In genomic region chr17:38352245-38353083, GRCh38 we compare ENCODE assay signal across 8 cellular contexts.
A peak's percentile ranks its signal among the peaks of the same experiment; 100 is the strongest.
DNase-seq lines count a peak whose midpoint lies in the region; ATAC-seq and TF ChIP-seq lines count a peak whose summit lies in the region.

No MANE protein-coding gene starts in this region.

- peak overlapping the region; percentile 83 for H3K27ac ChIP-seq in HEK293 (ENCODE audit: extremely low read depth, low read depth, low read length)
- H3K27ac ChIP-seq in SK-N-MC = no peak overlapping the region
- H3K27ac ChIP-seq in layer of hippocampus (ENCODE audit: low read depth, low read length) = peak overlapping the region; percentile 50

- POLR2A ChIA-PET in HEK293 (lab: Yijun Ruan, JAX) = interaction anchor here (0.6 to 2.5 kb wide), 6 partner anchors 12 to 63 kb away, joined by 3 to 28 read pairs (median 6); no protein-coding TSS in a partner anchor

- H3K9ac ChIP-seq in SK-N-MC (ENCODE audit: insufficient read length) = peak overlapping the region; percentile 81

- ATAC-seq in GM19397 (IDR thresholded peaks at IDR 0.05; ENCODE audit: unreplicated experiment) = no peak

- CTCF ChIA-PET in HEK293 (lab: Yijun Ruan, JAX) = interaction anchor here (0.6 to 11.1 kb wide), 7 partner anchors 17 to 233 kb away, joined by 3 to 324 read pairs (median 5); no protein-coding TSS in a partner anchor

- no peaks in the 10 kb centered on the region for H3K9me3 ChIP-seq in HEK293 (ENCODE audit: control insufficient read depth, insufficient read depth, low read depth, low read length)
- H3K9me3 ChIP-seq in SK-N-MC (ENCODE audit: low read depth, low read length) = no peaks in the 10 kb centered on the region

- peaks cover 17% of the 10 kb centered on the region for H3K4me1 ChIP-seq in HEK293 (ENCODE audit: control insufficient read depth, insufficient read depth, low read length)

- DNase-seq in ELR (ENCODE audit: low read depth) (peak; percentile 49), SK-N-MC (ENCODE audit: low read depth, low spot score) (no peak), cardiac fibroblast (ENCODE audit: low read depth in 2 of 2) (peak; percentile 27 to 28), GDM1 (lab: John Stamatoyannopoulos, UW) (no peak)
- DNase-seq in stimulated activated CD4-positive, alpha-beta T cell treated with anti-CD3 and anti-CD28 coated beads, Interleukin-2, amount 100 ng/mL, for 24 hours = peak; percentile 28 to 33

- peak overlapping the region; percentile 75 for H3K4me3 ChIP-seq in HEK293 (ENCODE audit: low read depth, low read length)
- H3K4me3 ChIP-seq in SK-N-MC = peak overlapping the region; percentile 88
- peak overlapping the region; percentile 74 to 78 for H3K4me3 ChIP-seq in cardiac fibroblast (replicated peaks in 1 of 2; ENCODE audit: low read depth in 2 of 2, low read length in 2 of 2)

- TF ChIP-seq CTCF in HEK293 (tag by site-specific recombination; IDR thresholded peaks at IDR 0.05) (no peak), cardiac fibroblast (IDR thresholded peaks at IDR 0.05; ENCODE audit: low read depth, low read length) (no peak)

- no peaks in the 10 kb centered on the region; a peak in 1 of 3 replicates for H3K36me3 ChIP-seq in HEK293 (ENCODE audit: control insufficient read depth in 2 of 2, insufficient read depth in 1 of 2, low read length in 2 of 2)
- H3K36me3 ChIP-seq in SK-N-MC (ENCODE audit: insufficient read depth, low read length) = no peaks in the 10 kb centered on the region

- H3K27me3 ChIP-seq in layer of hippocampus (ENCODE audit: control insufficient read depth, insufficient read depth, low read length) = no peaks in the 10 kb centered on the region

TF ChIP-seq in HEK293, 187 proteins besides CTCF, POLR2A, EP300 and RAD21:
- no peak for TF ChIP-seq SCRT2 (tag by site-specific recombination; IDR thresholded peaks at IDR 0.05)
- no peak for TF ChIP-seq ZBTB21 (tag by site-specific recombination; IDR thresholded peaks at IDR 0.05)
- peak; percentile 20 for TF ChIP-seq ZBTB26 (tag by site-specific recombination; optimal IDR thresholded peaks at IDR 0.05)
- TF ChIP-seq, protein P1, sequence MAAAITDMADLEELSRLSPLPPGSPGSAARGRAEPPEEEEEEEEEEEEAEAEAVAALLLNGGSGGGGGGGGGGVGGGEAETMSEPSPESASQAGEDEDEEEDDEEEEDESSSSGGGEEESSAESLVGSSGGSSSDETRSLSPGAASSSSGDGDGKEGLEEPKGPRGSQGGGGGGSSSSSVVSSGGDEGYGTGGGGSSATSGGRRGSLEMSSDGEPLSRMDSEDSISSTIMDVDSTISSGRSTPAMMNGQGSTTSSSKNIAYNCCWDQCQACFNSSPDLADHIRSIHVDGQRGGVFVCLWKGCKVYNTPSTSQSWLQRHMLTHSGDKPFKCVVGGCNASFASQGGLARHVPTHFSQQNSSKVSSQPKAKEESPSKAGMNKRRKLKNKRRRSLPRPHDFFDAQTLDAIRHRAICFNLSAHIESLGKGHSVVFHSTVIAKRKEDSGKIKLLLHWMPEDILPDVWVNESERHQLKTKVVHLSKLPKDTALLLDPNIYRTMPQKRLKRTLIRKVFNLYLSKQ (tag by site-specific recombination; IDR thresholded peaks at IDR 0.05; ENCODE audit: borderline replicate concordance) = no peak
- 0 out of 2 replicates have a peak, but pooled peaks have one; percentile 7 for TF ChIP-seq ZNF600 (tag by site-specific recombination; IDR thresholded peaks at IDR 0.05)
- TF ChIP-seq ZBTB11 (tag by site-specific recombination; conservative IDR thresholded peaks at IDR 0.05; ENCODE audit: low read depth) = 0 out of 2 replicates have a peak, but pooled peaks have one; percentile 2
- TF ChIP-seq ZNF596 (tag by site-specific recombination; IDR thresholded peaks at IDR 0.05) = no peak
- TF ChIP-seq ZNF341 (tag by site-specific recombination; IDR thresholded peaks at IDR 0.05; ENCODE audit: low read depth) = peak; percentile 72
- 0 out of 2 replicates have a peak, but pooled peaks have one; percentile 10 for TF ChIP-seq GLIS1 (tag by site-specific recombination; IDR thresholded peaks at IDR 0.05)
- no peak for TF ChIP-seq ZNF184 (tag by site-specific recombination; IDR thresholded peaks at IDR 0.05)
- peak; percentile 43; the same call in 1 of the 2 replicates for TF ChIP-seq EGR2 (tag by site-specific recombination; IDR thresholded peaks at IDR 0.05; ENCODE audit: low read depth)
- peak; percentile 42 for TF ChIP-seq ZFHX2 (tag by site-specific recombination; conservative IDR thresholded peaks at IDR 0.05)
- TF ChIP-seq ZNF670 (tag by site-specific recombination; IDR thresholded peaks at IDR 0.05; ENCODE audit: low read depth) = no peak
- TF ChIP-seq ZNF354C (tag by site-specific recombination; IDR thresholded peaks at IDR 0.05; ENCODE audit: borderline replicate concordance, low read depth) = no peak
- no peak for TF ChIP-seq ZSCAN30 (tag by site-specific recombination; IDR thresholded peaks at IDR 0.05)
- peak; percentile 73 for TF ChIP-seq GLIS2 (tag by site-specific recombination; IDR thresholded peaks at IDR 0.05)
- TF ChIP-seq HOXD13 (CRISPR knock-in tag; IDR thresholded peaks at IDR 0.05; ENCODE audit: borderline replicate concordance) = no peak
- peak; percentile 59; the same call in 1 of the 2 replicates for TF ChIP-seq ZBTB20 (tag by site-specific recombination; IDR thresholded peaks at IDR 0.05)
- peak; percentile 84 for TF ChIP-seq ZNF335 (tag by site-specific recombination; conservative IDR thresholded peaks at IDR 0.05)
- TF ChIP-seq, protein P2, sequence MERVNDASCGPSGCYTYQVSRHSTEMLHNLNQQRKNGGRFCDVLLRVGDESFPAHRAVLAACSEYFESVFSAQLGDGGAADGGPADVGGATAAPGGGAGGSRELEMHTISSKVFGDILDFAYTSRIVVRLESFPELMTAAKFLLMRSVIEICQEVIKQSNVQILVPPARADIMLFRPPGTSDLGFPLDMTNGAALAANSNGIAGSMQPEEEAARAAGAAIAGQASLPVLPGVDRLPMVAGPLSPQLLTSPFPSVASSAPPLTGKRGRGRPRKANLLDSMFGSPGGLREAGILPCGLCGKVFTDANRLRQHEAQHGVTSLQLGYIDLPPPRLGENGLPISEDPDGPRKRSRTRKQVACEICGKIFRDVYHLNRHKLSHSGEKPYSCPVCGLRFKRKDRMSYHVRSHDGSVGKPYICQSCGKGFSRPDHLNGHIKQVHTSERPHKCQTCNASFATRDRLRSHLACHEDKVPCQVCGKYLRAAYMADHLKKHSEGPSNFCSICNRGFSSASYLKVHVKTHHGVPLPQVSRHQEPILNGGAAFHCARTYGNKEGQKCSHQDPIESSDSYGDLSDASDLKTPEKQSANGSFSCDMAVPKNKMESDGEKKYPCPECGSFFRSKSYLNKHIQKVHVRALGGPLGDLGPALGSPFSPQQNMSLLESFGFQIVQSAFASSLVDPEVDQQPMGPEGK (tag by site-specific recombination; IDR thresholded peaks at IDR 0.05) = peak; percentile 49; the same call in 1 of the 2 replicates

Comparison
In these comparisons a context has a peak if more than half of its experiments do, and no peak if none do; other contexts are left out.
1. DNase-seq: peak in ELR (single experiment), cardiac fibroblast (2 of 2) and stimulated activated CD4-positive, alpha-beta T cell treated with anti-CD3 and anti-CD28 coated beads, Interleukin-2, amount 100 ng/mL, for 24 hours (2 of 2); none in SK-N-MC (single experiment) and GDM1 (single experiment).
2. Peak in every context shown above with its lines, with median percentiles within 50 percentile points of each other: H3K4me3 ChIP-seq.